14 cellular contexts compared by ENCODE assay signal in the genomic region with DNA sequence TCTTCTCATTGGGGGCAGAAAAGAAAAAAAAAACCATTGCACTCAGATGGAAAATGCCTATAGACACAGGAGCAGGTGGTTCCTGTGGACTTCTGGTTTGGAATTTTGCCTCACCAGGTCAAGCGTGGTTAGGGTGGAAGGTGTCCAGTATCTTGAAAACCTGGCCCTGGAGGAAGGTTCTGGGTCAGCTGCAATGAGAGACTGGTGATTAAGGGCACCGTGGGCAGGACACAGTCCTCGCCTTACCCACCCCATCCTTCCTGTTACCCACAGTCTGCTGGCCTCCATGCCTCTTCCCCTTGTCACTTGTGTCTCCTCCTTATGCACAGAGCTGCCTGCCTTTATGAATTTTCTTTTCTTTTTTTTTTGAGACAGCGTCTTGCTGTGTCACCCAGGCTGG.
"Had no signal": no experiment of that assay in that cellular context is flagged by ENCODE, and none has a peak within 500 bp of the region (broad histone marks: within the 10 kb centered on the region; RNA-seq: fewer than 3 reads in every experiment).

No MANE protein-coding gene starts in this region.

- H3K36me3 Mint-ChIP-seq: activated naive CD4-positive, alpha-beta T cell treated with anti-CD3 and anti-CD28 coated beads, Interleukin-2, amount 50 U/mL, for 24 hours; naive thymus-derived CD4-positive, alpha-beta T cell; stimulated activated naive B cell treated with anti-CD40 and anti-IgM and Interleukin-4, amounts not matched to agents 10 μg/mL and 1 μg/mL and 100 μg/mL, for 72 hours had no signal

- H3K4me3 ChIP-seq: adrenal gland, gastroesophageal sphincter, heart right ventricle, thyroid gland, vagina had no signal

- H3K4me1 ChIP-seq: adrenal gland, gastroesophageal sphincter, thyroid gland had no signal

- H3K27me3 ChIP-seq: adrenal gland, gastroesophageal sphincter, heart right ventricle, thyroid gland, vagina had no signal

- H3K9me3 Mint-ChIP-seq: activated naive CD4-positive, alpha-beta T cell treated with anti-CD3 and anti-CD28 coated beads, Interleukin-2, amount 50 U/mL, for 24 hours; activated T-cell treated with anti-CD3 and anti-CD28 coated beads, Interleukin-2, amount 50 U/mL, for 4 hours; naive thymus-derived CD4-positive, alpha-beta T cell; stimulated activated naive B cell treated with anti-CD40 and anti-IgM and Interleukin-4, amounts not matched to agents 10 μg/mL and 1 μg/mL and 100 μg/mL, for 72 hours had no signal

- H3K27ac Mint-ChIP-seq: activated naive CD4-positive, alpha-beta T cell treated with anti-CD3 and anti-CD28 coated beads, Interleukin-2, amount 50 U/mL, for 24 hours; stimulated activated naive B cell treated with anti-CD40 and anti-IgM and Interleukin-4, amounts not matched to agents 10 μg/mL and 1 μg/mL and 100 μg/mL, for 72 hours had no signal

- H3K9me3 ChIP-seq: adrenal gland, gastroesophageal sphincter, heart right ventricle, thyroid gland, vagina had no signal

- H3K27ac ChIP-seq: adrenal gland, gastroesophageal sphincter, heart right ventricle, thyroid gland, vagina had no signal

- DNase-seq: activated CD4-positive, CD25-positive, alpha-beta regulatory T cell treated with anti-CD3 and anti-CD28 coated beads, Interleukin-2, amount 50 U/mL, for 72 hours; activated effector memory CD4-positive, alpha-beta T cell treated with anti-CD3 and anti-CD28 coated beads, Interleukin-2, amount 50 U/mL, for 16 hours; activated T-cell treated with anti-CD3 and anti-CD28 coated beads, Interleukin-2, amount 50 U/mL, for 4 hours; caudate nucleus; mammary epithelial cell; naive thymus-derived CD4-positive, alpha-beta T cell; stimulated activated naive B cell treated with anti-CD40 and anti-IgM and Interleukin-4, amounts not matched to agents 10 μg/mL and 1 μg/mL and 100 μg/mL, for 72 hours; thyroid gland had no signal

- ATAC-seq: activated T-cell treated with anti-CD3 and anti-CD28 coated beads, Interleukin-2, amount 50 U/mL, for 4 hours; gastroesophageal sphincter; heart right ventricle; left lobe of liver; naive thymus-derived CD4-positive, alpha-beta T cell; stimulated activated naive B cell treated with anti-CD40 and anti-IgM and Interleukin-4, amounts not matched to agents 10 μg/mL and 1 μg/mL and 100 μg/mL, for 72 hours had no signal

- H3K36me3 ChIP-seq: adrenal gland, gastroesophageal sphincter, heart right ventricle, thyroid gland, vagina had no signal

- H3K27me3 Mint-ChIP-seq: activated naive CD4-positive, alpha-beta T cell treated with anti-CD3 and anti-CD28 coated beads, Interleukin-2, amount 50 U/mL, for 24 hours had no signal

- H3K4me1 Mint-ChIP-seq: activated naive CD4-positive, alpha-beta T cell treated with anti-CD3 and anti-CD28 coated beads, Interleukin-2, amount 50 U/mL, for 24 hours had no signal

- H3K4me3 Mint-ChIP-seq: activated naive CD4-positive, alpha-beta T cell treated with anti-CD3 and anti-CD28 coated beads, Interleukin-2, amount 50 U/mL, for 24 hours; activated T-cell treated with anti-CD3 and anti-CD28 coated beads, Interleukin-2, amount 50 U/mL, for 4 hours; naive thymus-derived CD4-positive, alpha-beta T cell; stimulated activated naive B cell treated with anti-CD40 and anti-IgM and Interleukin-4, amounts not matched to agents 10 μg/mL and 1 μg/mL and 100 μg/mL, for 72 hours had no signal
